20 cellular contexts compared by ENCODE assay signal in genomic region chr4:74105656-74106275, GRCh38. TPM values are rescaled to one million over a fixed set of nuclear protein-coding genes. Genes with fewer than 3 reads are reported as not detected.
A peak's percentile ranks its signal among the peaks of the same experiment; 100 is the strongest.
DNase-seq lines count a peak whose midpoint lies in the region; ATAC-seq, FAIRE-seq and TF ChIP-seq lines count a peak whose summit lies in the region.
"Had no signal": no experiment of that assay in that cellular context is flagged by ENCODE, and none has a peak within 500 bp of the region (broad histone marks: within the 10 kb centered on the region; RNA-seq: fewer than 3 reads in every experiment).

No MANE protein-coding gene starts in this region.

- TF ChIP-seq CTCF in astrocyte (IDR thresholded peaks at IDR 0.05; ENCODE audit: insufficient read depth, low read depth, low read length) (no peak), H1 (IDR thresholded peaks at IDR 0.05; ENCODE audit: control extremely low read depth in 1 of 3, insufficient read depth in 1 of 3, low read depth in 1 of 3, low read length in 3 of 3) (no peak)

- ATAC-seq in stimulated activated naive CD8-positive, alpha-beta T cell treated with anti-CD3 and anti-CD28 coated beads, Interleukin-15, Interleukin-2, amounts not matched to agents 100 U/mL and 50 U/mL, for 24 hours = no peak
- ATAC-seq: naive thymus-derived CD4-positive, alpha-beta T cell had no signal

- no peak overlapping the region for H3K4ac ChIP-seq in H1 (replicated peaks; ENCODE audit: insufficient read length, low read depth, low read length)

- H3K79me1 ChIP-seq in H1 (ENCODE audit: low read depth, low read length) = no peaks in the 10 kb centered on the region

- no peak overlapping the region for H2BK120ac ChIP-seq in H1 (replicated peaks; ENCODE audit: low read depth, low read length)

- H3K23me2 ChIP-seq in H1 (ENCODE audit: low read depth, low read length) = no peaks in the 10 kb centered on the region

- H3K27ac ChIP-seq in astrocyte (ENCODE audit: low read depth, low read length) (no peak overlapping the region), H1 (ENCODE audit: low read depth, low read length) (no peak overlapping the region), skeletal muscle tissue (ENCODE audit: low read depth, low read length) (peak overlapping the region; percentile 26)
- H3K27ac ChIP-seq: esophagus squamous epithelium, SJSA1, suprapubic skin had no signal

- no peak overlapping the region for H4K8ac ChIP-seq in H1 (ENCODE audit: extremely low read depth, insufficient read depth, low read length)

- no peak for TF ChIP-seq EP300 in H1 (IDR thresholded peaks at IDR 0.05; ENCODE audit: borderline replicate concordance in 1 of 2, low read depth in 2 of 2, low read length in 2 of 2)

- no peak overlapping the region for H3K9ac ChIP-seq in astrocyte (ENCODE audit: low read length)
- H3K9ac ChIP-seq in H1 (replicated peaks in 1 of 4; ENCODE audit: extremely low read depth in 1 of 4, low read depth in 3 of 4, low read length in 3 of 4) = no peak overlapping the region
- H3K9ac ChIP-seq in skeletal muscle tissue (ENCODE audit: low read depth in 1 of 3, low read length in 3 of 3) = no peak overlapping the region

- H3K9me3 Mint-ChIP-seq in astrocyte (ENCODE audit: unreplicated experiment) = no peaks in the 10 kb centered on the region
- H3K9me3 Mint-ChIP-seq: T-helper 2 cell treated with Interferon-gamma antibody and Interleukin-4, amounts not matched to agents 5 μg/mL and 100 μg/mL, for 36 hours had no signal

- H3K4me2 ChIP-seq in astrocyte (ENCODE audit: low read length) (no peak overlapping the region), H1 (ENCODE audit: insufficient read depth in 1 of 2, low read depth in 2 of 2, low read length in 2 of 2) (no peak overlapping the region)

- FAIRE-seq in astrocyte (lab: Jason Lieb, UNC) = no peak
- FAIRE-seq in H1 (lab: Jason Lieb, UNC) = no peak
- FAIRE-seq in RCC 7860 (lab: Jason Lieb, UNC) = no peak
- FAIRE-seq: D721Med had no signal

- H3K36me3 ChIP-seq in astrocyte (ENCODE audit: insufficient read depth, low read length) (no peaks in the 10 kb centered on the region), H1 (ENCODE audit: control insufficient read depth in 2 of 4, insufficient read depth in 4 of 4, low read length in 3 of 4) (no peaks in the 10 kb centered on the region), skeletal muscle tissue (ENCODE audit: control insufficient read depth in 3 of 3, insufficient read depth in 3 of 3, low read length in 3 of 3) (no peaks in the 10 kb centered on the region)
- H3K36me3 ChIP-seq: BE2C, esophagus squamous epithelium, SJSA1, suprapubic skin had no signal

- H3K79me2 ChIP-seq in astrocyte (ENCODE audit: insufficient read depth, low read length) (no peaks in the 10 kb centered on the region), H1 (ENCODE audit: control insufficient read depth in 1 of 2, insufficient read depth in 2 of 2, low read length in 2 of 2) (no peaks in the 10 kb centered on the region)

- no peak overlapping the region for H3K23ac ChIP-seq in H1 (ENCODE audit: insufficient read length)

- H2BK12ac ChIP-seq in H1 (ENCODE audit: low read depth, low read length) = no peak overlapping the region

- H3K4me3 Mint-ChIP-seq in astrocyte (ENCODE audit: unreplicated experiment) = no peak overlapping the region
- H3K4me3 Mint-ChIP-seq: naive thymus-derived CD4-positive, alpha-beta T cell; T-helper 2 cell treated with Interferon-gamma antibody and Interleukin-4, amounts not matched to agents 5 μg/mL and 100 μg/mL, for 36 hours had no signal

- no peak overlapping the region for H4K5ac ChIP-seq in H1 (ENCODE audit: insufficient read length, low read depth, low read length)

- H3K27me3 Mint-ChIP-seq in astrocyte (ENCODE audit: low read depth, unreplicated experiment) = peaks cover 1% of the 10 kb centered on the region

- no peak for DNase-seq in astrocyte (ENCODE audit: low read depth)
- no peak for DNase-seq in H1 (ENCODE audit: low read depth in 1 of 2, low spot score in 2 of 2)
- DNase-seq in medulla oblongata (ENCODE audit: extremely low spot score) = peak; percentile 18
- no peak for DNase-seq in stimulated activated naive CD8-positive, alpha-beta T cell treated with anti-CD3 and anti-CD28 coated beads, Interleukin-15, Interleukin-2, amounts not matched to agents 100 U/mL and 50 U/mL, for 24 hours
- no peak for DNase-seq in inferior parietal cortex (ENCODE audit: extremely low spot score)
- DNase-seq in RCC 7860 (ENCODE audit: low spot score) = no peak
- DNase-seq: activated CD4-positive, alpha-beta T cell treated with anti-CD3 and anti-CD28 coated beads for 1 hour; activated gamma-delta T cell treated with Interleukin-2 at 50 U/mL for 16 hours; anterior cingulate cortex; BE2C; esophagus squamous epithelium; hippocampal formation; naive thymus-derived CD4-positive, alpha-beta T cell; NCI-H146; NCI-H446 had no signal

- CTCF ChIA-PET in H1 (lab: Charles Lee; ENCODE audit: partially characterized antibody) = interaction anchor here (0.6 kb wide), 1 partner anchor 151 kb away, joined by 3 read pairs; no protein-coding TSS in a partner anchor

- POLR2A ChIA-PET in H1 (lab: Charles Lee; ENCODE audit: partially characterized antibody) = no interaction called here

- peaks cover 36% of the 10 kb centered on the region for H3K4me1 Mint-ChIP-seq in astrocyte (ENCODE audit: low read depth, unreplicated experiment)
- H3K4me1 Mint-ChIP-seq: naive thymus-derived CD4-positive, alpha-beta T cell had no signal

- H3K36me3 Mint-ChIP-seq in astrocyte (ENCODE audit: low read depth, unreplicated experiment) = no peaks in the 10 kb centered on the region
- H3K36me3 Mint-ChIP-seq: naive thymus-derived CD4-positive, alpha-beta T cell had no signal

- 43 to 100% methylated on average over 1 to 2 of the region's 2 CpGs for WGBS in H1 (ENCODE audit: extremely low coverage in 1 of 2, insufficient coverage in 1 of 2, insufficient read length in 1 of 2, insufficient replicate concordance in 2 of 2, low coverage in 1 of 2, low lambda C conversion rate in 2 of 2, missing lambda C conversion rate in 1 of 2), 2 experiments

- H2AK5ac ChIP-seq in H1 (ENCODE audit: low read depth, low read length) = no peak overlapping the region

- H3K14ac ChIP-seq in H1 (ENCODE audit: insufficient read length) = no peak overlapping the region

- H3K18ac ChIP-seq in H1 (ENCODE audit: extremely low read depth, low read length) = no peak overlapping the region

- H3K9me3 ChIP-seq in astrocyte (ENCODE audit: insufficient read depth, low read depth, low read length) (no peaks in the 10 kb centered on the region), H1 (ENCODE audit: insufficient read depth in 2 of 2, low read depth in 1 of 2, low read length in 1 of 2) (no peaks in the 10 kb centered on the region), skeletal muscle tissue (ENCODE audit: control insufficient read depth in 3 of 3, low read length in 3 of 3) (no peaks in the 10 kb centered on the region)
- H3K9me3 ChIP-seq: BE2C, esophagus squamous epithelium, SJSA1, suprapubic skin had no signal

- H4K20me1 ChIP-seq in astrocyte (ENCODE audit: insufficient read depth, low read length) (no peaks in the 10 kb centered on the region), H1 (replicated peaks in 1 of 2; ENCODE audit: control insufficient read depth in 1 of 2, insufficient read depth in 2 of 2, low read length in 2 of 2) (no peaks in the 10 kb centered on the region)

- H3K4me1 ChIP-seq in astrocyte (ENCODE audit: insufficient read depth, low read length) = peaks cover 23% of the 10 kb centered on the region
- H3K4me1 ChIP-seq in H1 (replicated peaks in 1 of 4; ENCODE audit: control insufficient read depth in 3 of 4, insufficient read depth in 4 of 4, low read length in 3 of 4) = 0 out of 7 replicates have a peak, but pooled peaks cover 0 to 2% (median 0%) of the 10 kb centered on the region in 4 experiments
- peaks cover 0 to 8% (median 6%) of the 10 kb centered on the region in 3 donors for H3K4me1 ChIP-seq in skeletal muscle tissue (ENCODE audit: control insufficient read depth in 3 of 3, insufficient read depth in 3 of 3, low read length in 3 of 3)
- H3K4me1 ChIP-seq: BE2C had no signal

- H2AFZ ChIP-seq in astrocyte (ENCODE audit: low read depth, low read length) (peak overlapping the region; percentile 5), H1 (ENCODE audit: low read length) (0 out of 2 replicates have a peak overlapping the region, but pooled peaks have one; percentile 60)

- H3K27me3 ChIP-seq in astrocyte (ENCODE audit: insufficient read depth, low read length) (no peaks in the 10 kb centered on the region), H1 (replicated peaks in 1 of 4; ENCODE audit: control insufficient read depth in 3 of 4, extremely low read depth in 1 of 4, insufficient read depth in 3 of 4, low read length in 3 of 4) (peaks cover 0 to 1% (median 0%) of the 10 kb centered on the region in 4 experiments; a peak in 1 of 7 replicates), skeletal muscle tissue (ENCODE audit: control insufficient read depth in 3 of 3, insufficient read depth in 3 of 3, low read length in 3 of 3) (peaks cover 0 to 2% (median 1%) of the 10 kb centered on the region in 3 donors)
- H3K27me3 ChIP-seq: esophagus squamous epithelium, SJSA1, suprapubic skin had no signal

- H2BK15ac ChIP-seq in H1 (ENCODE audit: low read length) = no peak overlapping the region

- no peak overlapping the region for H4K91ac ChIP-seq in H1 (replicated peaks; ENCODE audit: insufficient read length, low read length)

- no peak for TF ChIP-seq RAD21 in H1 (IDR thresholded peaks at IDR 0.05 in 1 of 2, conservative IDR thresholded peaks at IDR 0.05 in 1 of 2; ENCODE audit: low read depth in 2 of 2, low read length in 2 of 2)

- H2BK5ac ChIP-seq in H1 (ENCODE audit: low read depth, low read length) = no peak overlapping the region

- H3K4me3 ChIP-seq in astrocyte (ENCODE audit: insufficient read depth, low read depth, low read length) (no peak overlapping the region), H1 (ENCODE audit: extremely low read depth in 1 of 4, insufficient read depth in 2 of 4, low read depth in 3 of 4, low read length in 4 of 4) (no peak overlapping the region), skeletal muscle tissue (ENCODE audit: low read length in 3 of 3) (peak overlapping the region in 1 of 3 donors; percentile 12)
- H3K4me3 ChIP-seq: esophagus squamous epithelium, SJSA1, suprapubic skin had no signal

- H3K27ac Mint-ChIP-seq in astrocyte (ENCODE audit: unreplicated experiment) = peak overlapping the region; percentile 37
- H3K27ac Mint-ChIP-seq: naive thymus-derived CD4-positive, alpha-beta T cell; T-helper 2 cell treated with Interferon-gamma antibody and Interleukin-4, amounts not matched to agents 5 μg/mL and 100 μg/mL, for 36 hours had no signal

- H2BK20ac ChIP-seq in H1 (ENCODE audit: low read length) = no peak overlapping the region

- no peak for TF ChIP-seq POLR2A in H1 (IDR thresholded peaks at IDR 0.05; ENCODE audit: control extremely low read depth in 1 of 2, low read depth in 2 of 2, low read length in 2 of 2)

- H3K56ac ChIP-seq in H1 (replicated peaks; ENCODE audit: insufficient read length, low read depth, low read length) = no peak overlapping the region

RNA-seq across cellular contexts. Expression of gene CXCL2, which starts 6.8 kb away (rescaled TPM):
- 1.2 and 1.3 TPM in 2 replicates for total RNA-seq in astrocyte
- total RNA-seq in H1 (2021; fragmentation: NEBNext Ultra II Directional; extraction: Animal tissue kit (Norgen Biotek cat#: 25700)) = 0.73 and 1.5 TPM in 2 replicates
- polyA plus RNA-seq in H1 (2011; rRNA removed) = 0.63 and 0.72 TPM in 2 replicates
- 0.28 TPM for polyA plus RNA-seq in H1 (2011; cell fraction: cytosol; rRNA removed)
- polyA plus RNA-seq in H1 (2011; cell fraction: nucleus; rRNA removed) = 2.1 TPM
- polyA plus RNA-seq in H1 (2012, experiment 1 of 2) = 0.50 to 0.82 TPM (median 0.68 TPM) in 4 replicates
- polyA plus RNA-seq in H1 (2012, experiment 2 of 2) = 0.25 TPM
- 1.4 TPM for polyA plus RNA-seq in H1 (2013, experiment 1 of 2)
- 0.96 TPM for polyA plus RNA-seq in H1 (2013, experiment 2 of 2)
- polyA minus RNA-seq in H1 (2011; rRNA and poly(A)+ RNA removed) = 0.25 and 0.61 TPM in 2 replicates
- polyA minus RNA-seq in H1 (2011; cell fraction: cytosol; rRNA and poly(A)+ RNA removed) = 3.4 TPM
- 5.3 TPM for polyA minus RNA-seq in H1 (2011; cell fraction: nucleus; rRNA and poly(A)+ RNA removed)
- total RNA-seq in skeletal muscle tissue = 3.1 TPM
- polyA plus RNA-seq: naive thymus-derived CD4-positive, alpha-beta T cell had no signal

RNA-seq across cellular contexts. Expression of gene MTHFD2L, which starts 52.2 kb away (rescaled TPM):
- 10.6 and 12.4 TPM in 2 replicates for total RNA-seq in astrocyte
- 11.0 and 15.0 TPM in 2 replicates for total RNA-seq in H1 (2021; fragmentation: NEBNext Ultra II Directional; extraction: Animal tissue kit (Norgen Biotek cat#: 25700))
- polyA plus RNA-seq in H1 (2011; rRNA removed) = 4.4 and 5.4 TPM in 2 replicates
- 7.7 TPM for polyA plus RNA-seq in H1 (2011; cell fraction: cytosol; rRNA removed)
- 4.0 TPM for polyA plus RNA-seq in H1 (2011; cell fraction: nucleus; rRNA removed)
- polyA plus RNA-seq in H1 (2012, experiment 1 of 2) = 4.3 to 9.8 TPM (median 5.1 TPM) in 4 replicates
- 1.5 TPM for polyA plus RNA-seq in H1 (2012, experiment 2 of 2)
- polyA plus RNA-seq in H1 (2013, experiment 1 of 2) = 9.1 TPM
- 8.0 TPM for polyA plus RNA-seq in H1 (2013, experiment 2 of 2)
- polyA minus RNA-seq in H1 (2011; rRNA and poly(A)+ RNA removed) = 7.5 and 10.7 TPM in 2 replicates
- 6.7 TPM for polyA minus RNA-seq in H1 (2011; cell fraction: cytosol; rRNA and poly(A)+ RNA removed)
- polyA minus RNA-seq in H1 (2011; cell fraction: nucleus; rRNA and poly(A)+ RNA removed) = 35.3 TPM
- 20.9 TPM for total RNA-seq in skeletal muscle tissue
